ENCODE assay signal across 30 cellular contexts in the genomic region with DNA sequence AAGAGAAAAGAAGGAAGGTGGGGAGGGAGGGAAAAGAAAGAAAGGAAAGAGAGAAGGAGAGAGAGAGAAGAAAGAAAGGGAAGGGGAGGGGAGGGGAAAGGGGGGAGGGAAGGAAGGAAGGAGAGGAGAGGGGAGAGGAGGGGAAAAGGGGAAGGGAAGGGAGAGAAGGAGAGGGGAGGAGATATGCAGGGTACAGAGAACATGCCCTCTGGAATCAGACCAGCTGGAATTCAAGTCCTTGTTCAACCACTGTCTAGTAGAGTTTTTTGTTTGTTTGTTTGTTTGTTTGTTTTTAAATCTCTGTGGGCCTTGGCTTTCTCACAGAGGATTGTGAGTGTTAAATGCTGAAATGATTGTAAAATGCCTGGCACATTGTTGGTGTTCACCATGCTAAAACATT.
"Had no signal": no experiment of that assay in that cellular context is flagged by ENCODE, and none has a peak within 500 bp of the region (broad histone marks: within the 10 kb centered on the region; RNA-seq: fewer than 3 reads in every experiment).

No MANE protein-coding gene starts in this region.

- H3K9me3 ChIP-seq: left lung, lower lobe of right lung, pancreas, prostate gland, sigmoid colon, spleen, suprapubic skin, thoracic aorta, tibial artery, upper lobe of right lung had no signal

- H3K36me3 ChIP-seq: pancreas, prostate gland, sigmoid colon, thoracic aorta had no signal

- H3K27me3 Mint-ChIP-seq: naive thymus-derived CD8-positive, alpha-beta T cell; stimulated activated naive CD8-positive, alpha-beta T cell treated with anti-CD3 and anti-CD28 coated beads, Interleukin-15, Interleukin-2, amounts not matched to agents 100 ng/mL and 50 ng/mL, for 24 hours had no signal

- ATAC-seq: left cardiac atrium; left lung; lower lobe of right lung; naive thymus-derived CD8-positive, alpha-beta T cell; pancreas; right cardiac atrium; upper lobe of right lung had no signal

- H3K9me3 Mint-ChIP-seq: naive thymus-derived CD8-positive, alpha-beta T cell; nephron; neural crest cell; stimulated activated naive CD8-positive, alpha-beta T cell treated with anti-CD3 and anti-CD28 coated beads, Interleukin-15, Interleukin-2, amounts not matched to agents 100 ng/mL and 50 ng/mL, for 24 hours had no signal

- DNase-seq: hippocampal formation; kidney glomerular epithelial cell; left cardiac atrium; left lung; lower lobe of right lung; mammary epithelial cell; mesenchymal stem cell; naive thymus-derived CD8-positive, alpha-beta T cell; nucleus accumbens; pancreas; posterior cingulate gyrus; retina; right cardiac atrium; sigmoid colon; small intestine; spleen; stimulated activated CD4-positive, alpha-beta T cell treated with anti-CD3 and anti-CD28 coated beads, Interleukin-4, amount 100 ng/mL, for 4 hours; stimulated activated CD8-positive, alpha-beta memory T cell treated with anti-CD3 and anti-CD28 coated beads, Interleukin-4, amount 100 ng/mL, for 48 hours; stimulated activated naive CD4-positive, alpha-beta T cell; tibial artery; trophoblast cell; upper lobe of right lung had no signal

- H3K27ac ChIP-seq: left lung, lower lobe of right lung, pancreas, prostate gland, sigmoid colon, spleen, suprapubic skin, thoracic aorta, tibial artery, upper lobe of right lung had no signal

- H3K27ac Mint-ChIP-seq: nephron; stimulated activated naive CD8-positive, alpha-beta T cell treated with anti-CD3 and anti-CD28 coated beads, Interleukin-15, Interleukin-2, amounts not matched to agents 100 ng/mL and 50 ng/mL, for 24 hours had no signal

- FAIRE-seq: keratinocyte, pancreas, small intestine, urothelium cell line had no signal

- H3K4me3 ChIP-seq: left lung, lower lobe of right lung, pancreas, prostate gland, sigmoid colon, spleen, suprapubic skin, thoracic aorta, tibial artery, upper lobe of right lung had no signal

- H3K27me3 ChIP-seq: left lung, pancreas, sigmoid colon, spleen, suprapubic skin, tibial artery, upper lobe of right lung had no signal

- H3K4me3 Mint-ChIP-seq: naive thymus-derived CD8-positive, alpha-beta T cell; nephron; neural crest cell; stimulated activated naive CD8-positive, alpha-beta T cell treated with anti-CD3 and anti-CD28 coated beads, Interleukin-15, Interleukin-2, amounts not matched to agents 100 ng/mL and 50 ng/mL, for 24 hours had no signal

- H3K4me1 ChIP-seq: left lung, lower lobe of right lung, pancreas, spleen, upper lobe of right lung had no signal
